Comparison of ENCODE assay signal across 11 cellular contexts in genomic region chr10:98444314-98445006, GRCh38. TPM values are rescaled to one million over a fixed set of nuclear protein-coding genes. Genes with fewer than 3 reads are reported as not detected.
DNase-seq lines count a peak whose midpoint lies in the region; ATAC-seq and TF ChIP-seq lines count a peak whose summit lies in the region.
"Had no signal": no experiment of that assay in that cellular context is flagged by ENCODE, and none has a peak within 500 bp of the region (broad histone marks: within the 10 kb centered on the region; RNA-seq: fewer than 3 reads in every experiment).

No MANE protein-coding gene starts in this region.

- intact Hi-C loops in CD4-positive, alpha-beta T cell (cut with DNase I, micrococcal nuclease) = loop anchor here in 1 of 2 experiments (5.0 to 10.0 kb wide), 4 partner anchors 590 to 1740 kb away; partner anchors contain the start of genes COX15, CUTC, ERLIN1 and GOT1
- intact Hi-C loops in naive thymus-derived CD4-positive, alpha-beta T cell (cut with micrococcal nuclease) = loop anchor here (5.0 to 10.0 kb wide), 5 partner anchors 312 to 1612 kb away; partner anchors contain the start of genes DNMBP (in 1 of the 2), ENTPD7 (in 1 of the 2), GOT1 (in 1 of the 2) and LCOR (in 1 of the 2)

- H3K36me3 ChIP-seq in naive thymus-derived CD4-positive, alpha-beta T cell (ENCODE audit: control insufficient read depth in 2 of 3, insufficient read depth in 3 of 3, low read length in 3 of 3) = peaks cover 0 to 42% (median 12%) of the 10 kb centered on the region in 3 experiments
- peaks cover 26 to 40% of the 10 kb centered on the region in 2 experiments for H3K36me3 ChIP-seq in SK-N-SH (replicated peaks in 1 of 2; ENCODE audit: control insufficient read depth in 1 of 2, insufficient read depth in 2 of 2, low read length in 1 of 2)

- no peak overlapping the region for H3K4me2 ChIP-seq in SK-N-SH

- no peak for TF ChIP-seq CTCF in CD4-positive, alpha-beta T cell (IDR thresholded peaks at IDR 0.05)
- no peak for TF ChIP-seq CTCF in SK-N-SH (IDR thresholded peaks at IDR 0.05)

- no peaks in the 10 kb centered on the region for H3K9me2 ChIP-seq in SK-N-SH

- H3K4me3 Mint-ChIP-seq in CD4-positive, alpha-beta T cell = peak overlapping the region; percentile 94
- peak overlapping the region; percentile 43 for H3K4me3 Mint-ChIP-seq in activated CD4-positive, alpha-beta memory T cell treated with anti-CD3 and anti-CD28 coated beads, Interleukin-2, amount 10 ng/mL, durations not matched to agents 7 days and 5 days
- peak overlapping the region in 9 of 10 donors; percentile 37 to 96 (median 92) for H3K4me3 Mint-ChIP-seq in naive thymus-derived CD4-positive, alpha-beta T cell

- no peak for TF ChIP-seq EP300 in SK-N-SH (IDR thresholded peaks at IDR 0.05; ENCODE audit: borderline replicate concordance in 1 of 2, low read depth in 1 of 2, low read length in 1 of 2)

- no peaks in the 10 kb centered on the region for H3K9me3 Mint-ChIP-seq in CD4-positive, alpha-beta T cell
- no peaks in the 10 kb centered on the region for H3K9me3 Mint-ChIP-seq in activated CD4-positive, alpha-beta memory T cell treated with anti-CD3 and anti-CD28 coated beads, Interleukin-2, amount 10 ng/mL, durations not matched to agents 7 days and 5 days
- H3K9me3 Mint-ChIP-seq in naive thymus-derived CD4-positive, alpha-beta T cell = no peaks in the 10 kb centered on the region

- H3K4me3 ChIP-seq in naive thymus-derived CD4-positive, alpha-beta T cell (ENCODE audit: low read length) = no peak overlapping the region
- H3K4me3 ChIP-seq in SK-N-SH (ENCODE audit: low read depth in 2 of 2, low read length in 1 of 2) = no peak overlapping the region

- H3F3A ChIP-seq in SK-N-SH (replicated peaks; ENCODE audit: insufficient read depth) = peaks cover 9% of the 10 kb centered on the region

- TF ChIP-seq RAD21 in SK-N-SH (IDR thresholded peaks at IDR 0.05; ENCODE audit: low read length) = no peak

- POLR2A ChIA-PET in CD4-positive, alpha-beta T cell (lab: Charles Lee) = no interaction called here
- POLR2A ChIA-PET in activated CD4-positive, alpha-beta memory T cell treated with anti-CD3 and anti-CD28 coated beads, Interleukin-2, amount 10 ng/mL, durations not matched to agents 7 days and 5 days (lab: Charles Lee) = no interaction called here
- POLR2A ChIA-PET in naive thymus-derived CD4-positive, alpha-beta T cell (lab: Charles Lee) = interaction anchor here (1.9 kb wide), 1 partner anchor 30 kb away, joined by 5 read pairs; no protein-coding TSS in a partner anchor
- POLR2A ChIA-PET in SK-N-SH (lab: Yijun Ruan, JAX) = no interaction called here

- no peak overlapping the region for H3K9ac ChIP-seq in SK-N-SH

- H3K27me3 ChIP-seq in CD4-positive, alpha-beta T cell (ENCODE audit: control insufficient read depth, insufficient read depth, low read length) = no peaks in the 10 kb centered on the region
- no peaks in the 10 kb centered on the region for H3K27me3 ChIP-seq in naive thymus-derived CD4-positive, alpha-beta T cell (ENCODE audit: control insufficient read depth in 2 of 2, insufficient read depth in 2 of 2, low read length in 2 of 2)
- no peaks in the 10 kb centered on the region for H3K27me3 ChIP-seq in SK-N-SH (ENCODE audit: insufficient read depth)
- H3K27me3 ChIP-seq: foreskin keratinocyte had no signal

- CTCF ChIA-PET in CD4-positive, alpha-beta T cell (lab: Charles Lee) = interaction anchor here (0.9 kb wide), 1 partner anchor 30 kb away, joined by 3 read pairs; no protein-coding TSS in a partner anchor
- CTCF ChIA-PET in activated CD4-positive, alpha-beta memory T cell treated with anti-CD3 and anti-CD28 coated beads, Interleukin-2, amount 10 ng/mL, durations not matched to agents 7 days and 5 days (lab: Charles Lee) = interaction anchor here (0.6 to 1.7 kb wide), 2 partner anchors 19 to 1076 kb away, joined by 4 to 7 read pairs; no protein-coding TSS in a partner anchor
- CTCF ChIA-PET in naive thymus-derived CD4-positive, alpha-beta T cell (lab: Charles Lee) = interaction anchor here (0.8 to 2.8 kb wide), 2 partner anchors 19 to 22 kb away, joined by 3 to 7 read pairs; no protein-coding TSS in a partner anchor
- CTCF ChIA-PET in SK-N-SH (lab: Yijun Ruan, JAX) = interaction anchor here (0.5 to 1.0 kb wide), 5 partner anchors 17 to 403 kb away, joined by 3 to 4 read pairs (median 3); no protein-coding TSS in a partner anchor

- no peak overlapping the region for H2AFZ ChIP-seq in SK-N-SH (ENCODE audit: low read depth)

- H3K36me3 Mint-ChIP-seq in CD4-positive, alpha-beta T cell (ENCODE audit: low read depth) = peaks cover 73% of the 10 kb centered on the region
- H3K36me3 Mint-ChIP-seq in activated CD4-positive, alpha-beta memory T cell treated with anti-CD3 and anti-CD28 coated beads, Interleukin-2, amount 10 ng/mL, durations not matched to agents 7 days and 5 days (ENCODE audit: low read depth) = peaks cover 53% of the 10 kb centered on the region
- H3K36me3 Mint-ChIP-seq in naive thymus-derived CD4-positive, alpha-beta T cell = peaks cover 15 to 36% (median 30%) of the 10 kb centered on the region in 5 donors

- H3K27ac ChIP-seq in CD4-positive, alpha-beta T cell (ENCODE audit: low read depth, low read length) = no peak overlapping the region
- no peak overlapping the region for H3K27ac ChIP-seq in naive thymus-derived CD4-positive, alpha-beta T cell (ENCODE audit: low read depth, low read length)
- H3K27ac ChIP-seq in SK-N-SH (ENCODE audit: low read depth in 2 of 2, low read length in 1 of 2) = no peak overlapping the region
- H3K27ac ChIP-seq: foreskin keratinocyte had no signal

- H3K4me1 Mint-ChIP-seq in CD4-positive, alpha-beta T cell (ENCODE audit: low read depth) = peaks cover 56% of the 10 kb centered on the region
- H3K4me1 Mint-ChIP-seq in activated CD4-positive, alpha-beta memory T cell treated with anti-CD3 and anti-CD28 coated beads, Interleukin-2, amount 10 ng/mL, durations not matched to agents 7 days and 5 days = peaks cover 53% of the 10 kb centered on the region
- H3K4me1 Mint-ChIP-seq in naive thymus-derived CD4-positive, alpha-beta T cell = peaks cover 21 to 72% (median 54%) of the 10 kb centered on the region in 7 donors

- DNase-seq in CD4-positive, alpha-beta T cell = no peak
- no peak for DNase-seq in activated CD4-positive, alpha-beta memory T cell treated with anti-CD3 and anti-CD28 coated beads, Interleukin-2, amount 10 ng/mL, durations not matched to agents 7 days and 5 days
- DNase-seq in naive thymus-derived CD4-positive, alpha-beta T cell = no peak
- no peak for DNase-seq in hepatic stellate cell (ENCODE audit: low spot score)
- DNase-seq in SK-N-SH = no peak
- no peak for DNase-seq in NCI-H526 treated with DMSO at 0.1 percent for 48 hours (lab: John Stamatoyannopoulos, UW)
- DNase-seq: foreskin keratinocyte; SHP77 treated with DMSO at 0.1 percent for 48 hours; stimulated activated CD8-positive, alpha-beta memory T cell treated with anti-CD3 and anti-CD28 coated beads, Interleukin-4, amount 100 ng/mL, for 48 hours had no signal

- no peak for ATAC-seq in CD4-positive, alpha-beta T cell (ENCODE audit: poor library complexity)
- ATAC-seq in GM19452 (IDR thresholded peaks at IDR 0.05; ENCODE audit: unreplicated experiment) (peak; percentile 36), HG02938 (IDR thresholded peaks at IDR 0.05; ENCODE audit: unreplicated experiment) (no peak)
- no peak for ATAC-seq in naive thymus-derived CD4-positive, alpha-beta T cell
- ATAC-seq: foreskin keratinocyte had no signal

- WGBS in SK-N-SH (ENCODE audit: low lambda C conversion rate) = 86% methylated on average over 7 of the region's 9 CpGs

- H4K20me1 ChIP-seq in SK-N-SH (ENCODE audit: insufficient read depth) = no peaks in the 10 kb centered on the region

- H3K4me1 ChIP-seq in naive thymus-derived CD4-positive, alpha-beta T cell (ENCODE audit: control insufficient read depth in 2 of 2, insufficient read depth in 2 of 2, low read length in 2 of 2) = peaks cover 19 to 21% of the 10 kb centered on the region in 2 donors
- H3K4me1 ChIP-seq in SK-N-SH (ENCODE audit: control insufficient read depth in 1 of 2, insufficient read depth in 2 of 2, low read depth in 1 of 2, low read length in 1 of 2) = peaks cover 0 to 11% of the 10 kb centered on the region in 2 experiments; a peak in 1 of 4 replicates

- no peaks in the 10 kb centered on the region for H3K27me3 Mint-ChIP-seq in CD4-positive, alpha-beta T cell
- H3K27me3 Mint-ChIP-seq in activated CD4-positive, alpha-beta memory T cell treated with anti-CD3 and anti-CD28 coated beads, Interleukin-2, amount 10 ng/mL, durations not matched to agents 7 days and 5 days = no peaks in the 10 kb centered on the region
- peaks cover 0 to 6% (median 0%) of the 10 kb centered on the region in 5 donors for H3K27me3 Mint-ChIP-seq in naive thymus-derived CD4-positive, alpha-beta T cell

- H3K27ac Mint-ChIP-seq in CD4-positive, alpha-beta T cell = peak overlapping the region; percentile 60
- H3K27ac Mint-ChIP-seq in activated CD4-positive, alpha-beta memory T cell treated with anti-CD3 and anti-CD28 coated beads, Interleukin-2, amount 10 ng/mL, durations not matched to agents 7 days and 5 days = no peak overlapping the region
- peak overlapping the region; percentile 49 to 89 (median 78) for H3K27ac Mint-ChIP-seq in naive thymus-derived CD4-positive, alpha-beta T cell

- H3K9me3 ChIP-seq in CD4-positive, alpha-beta T cell (ENCODE audit: control insufficient read depth, low read length) = no peaks in the 10 kb centered on the region
- H3K9me3 ChIP-seq in naive thymus-derived CD4-positive, alpha-beta T cell (ENCODE audit: control insufficient read depth in 2 of 3, low read length in 3 of 3) = no peaks in the 10 kb centered on the region
- no peaks in the 10 kb centered on the region for H3K9me3 ChIP-seq in SK-N-SH

- H3K79me2 ChIP-seq in SK-N-SH (ENCODE audit: insufficient read depth) = peaks cover 5% of the 10 kb centered on the region; the same call in 1 of the 2 replicates

TF ChIP-seq in SK-N-SH, 30 proteins besides CTCF, POLR2A, EP300 and RAD21 (continues in another document):
- TF ChIP-seq GATA2 (CRISPR knock-in tag; IDR thresholded peaks at IDR 0.05) = no peak

RNA-seq across cellular contexts. Expression of gene HPS1, which starts 2.3 kb away (rescaled TPM):
- 10 to 100 TPM; 49.8 to 50.5 TPM for total RNA-seq in CD4-positive, alpha-beta T cell
- 10 to 100 TPM; 85.4 to 88.3 TPM for total RNA-seq in activated CD4-positive, alpha-beta memory T cell treated with anti-CD3 and anti-CD28 coated beads, Interleukin-2, amount 10 ng/mL, durations not matched to agents 7 days and 5 days
- total RNA-seq in naive thymus-derived CD4-positive, alpha-beta T cell = 100 to 1,000 TPM in 2 of 5 experiments, 10 to 100 TPM in 3; 68.5 to 107 (median 90.9) TPM
- polyA plus RNA-seq in naive thymus-derived CD4-positive, alpha-beta T cell = 10 to 100 TPM; 54.3 to 70.8 TPM
- 39.2 and 41.4 TPM in 2 replicates for polyA plus RNA-seq in SK-N-SH (2012; rRNA removed)
- polyA plus RNA-seq in SK-N-SH (2012; cell fraction: cytosol; rRNA removed) = 26.6 and 32.3 TPM in 2 replicates
- 97.5 and 118 TPM in 2 replicates for polyA plus RNA-seq in SK-N-SH (2012; cell fraction: nucleus; rRNA removed)

RNA-seq across cellular contexts. Expression of gene PYROXD2, which starts 29.5 kb away (rescaled TPM):
- total RNA-seq in CD4-positive, alpha-beta T cell = 1 to 10 TPM; 8.5 to 9.8 TPM
- total RNA-seq in activated CD4-positive, alpha-beta memory T cell treated with anti-CD3 and anti-CD28 coated beads, Interleukin-2, amount 10 ng/mL, durations not matched to agents 7 days and 5 days = 10 to 100 TPM; 13.5 to 18.7 TPM
- 10 to 100 TPM; 11.9 to 37.1 (median 26.9) TPM for total RNA-seq in naive thymus-derived CD4-positive, alpha-beta T cell
- polyA plus RNA-seq in naive thymus-derived CD4-positive, alpha-beta T cell = 1 to 10 TPM; 5.6 TPM
- 26.5 and 26.7 TPM in 2 replicates for polyA plus RNA-seq in SK-N-SH (2012; rRNA removed)
- 14.6 and 21.0 TPM in 2 replicates for polyA plus RNA-seq in SK-N-SH (2012; cell fraction: cytosol; rRNA removed)
- polyA plus RNA-seq in SK-N-SH (2012; cell fraction: nucleus; rRNA removed) = 115 and 123 TPM in 2 replicates

Comparison
In these comparisons a context has a peak if more than half of its experiments do, and no peak if none do; other contexts are left out.
1. H3K4me3 Mint-ChIP-seq: peak in every context shown above with its lines; median percentile 94 in CD4-positive, alpha-beta T cell; 92 in naive thymus-derived CD4-positive, alpha-beta T cell; 43 in activated CD4-positive, alpha-beta memory T cell treated with anti-CD3 and anti-CD28 coated beads, Interleukin-2, amount 10 ng/mL, durations not matched to agents 7 days and 5 days.